9 cellular contexts compared by ENCODE assay signal in the genomic region with DNA sequence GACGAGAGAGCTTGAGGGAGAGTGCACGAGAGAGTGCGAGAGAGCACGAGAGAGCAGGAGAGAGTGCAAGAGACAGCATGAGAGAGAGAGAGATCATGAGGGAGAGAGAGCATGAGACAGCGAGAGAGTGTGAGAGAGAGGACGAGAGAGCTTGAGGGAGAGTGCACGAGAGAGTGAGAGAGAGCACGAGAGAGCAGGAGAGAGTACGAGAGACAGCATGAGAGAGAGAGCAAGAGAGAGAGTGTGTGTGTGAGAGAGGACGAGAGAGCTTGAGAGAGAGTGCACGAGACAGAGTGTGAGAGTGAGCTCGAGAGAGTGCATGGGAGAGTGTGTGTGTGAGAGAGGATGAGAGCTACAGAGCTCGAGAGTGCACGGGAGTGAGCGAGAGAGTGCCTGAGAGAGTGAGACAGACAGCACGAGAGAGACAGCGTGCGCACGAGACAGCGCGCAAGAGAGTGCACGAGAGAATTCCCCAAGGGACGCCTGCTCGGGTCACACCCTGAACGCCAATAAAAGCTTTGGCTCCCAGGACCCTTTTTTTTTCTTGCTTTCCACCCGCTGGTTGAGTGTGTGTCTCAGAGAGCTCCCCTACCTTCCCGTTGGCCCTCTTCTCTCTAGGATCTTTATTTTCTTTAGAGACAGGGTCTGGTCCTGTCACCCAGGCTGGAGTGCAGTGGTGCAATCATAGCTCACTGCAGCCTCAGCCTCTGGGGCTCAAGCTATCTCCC. TPM values are rescaled to one million over a fixed set of nuclear protein-coding genes. Genes with fewer than 3 reads are reported as not detected.
A peak's percentile ranks its signal among the peaks of the same experiment; 100 is the strongest.
DNase-seq lines count a peak whose midpoint lies in the region; ATAC-seq, FAIRE-seq and TF ChIP-seq lines count a peak whose summit lies in the region.
"Had no signal": no experiment of that assay in that cellular context is flagged by ENCODE, and none has a peak within 500 bp of the region (broad histone marks: within the 10 kb centered on the region; RNA-seq: fewer than 3 reads in every experiment).

No MANE protein-coding gene starts in this region.

- H3K4me3 ChIP-seq in LNCaP clone FGC (ENCODE audit: low read depth, low read length) (peak overlapping the region; percentile 16; the same call in 1 of the 2 replicates), neural progenitor cell (peak overlapping the region; percentile 54)
- H3K4me3 ChIP-seq: prostate gland had no signal

- no peaks in the 10 kb centered on the region for H3K79me2 ChIP-seq in neural progenitor cell (ENCODE audit: low read depth)

- H2AFZ ChIP-seq in neural progenitor cell (replicated peaks) = peak overlapping the region; percentile 95

- ATAC-seq in GM21737 (IDR thresholded peaks at IDR 0.05; ENCODE audit: unreplicated experiment) (no peak), GM21390 (IDR thresholded peaks at IDR 0.05; ENCODE audit: unreplicated experiment) (no peak), HG02759 (IDR thresholded peaks at IDR 0.05; ENCODE audit: unreplicated experiment) (no peak)

- H4K20me1 ChIP-seq in neural progenitor cell (ENCODE audit: low read depth) = peaks cover 22% of the 10 kb centered on the region

- H3K4me1 ChIP-seq in neural progenitor cell = peaks cover 15% of the 10 kb centered on the region
- H3K4me1 ChIP-seq: prostate gland had no signal

- H3K4me3 Mint-ChIP-seq in chondrocyte (ENCODE audit: unreplicated experiment) (peak overlapping the region; percentile 67), neural progenitor cell (peak overlapping the region; percentile 47)

- peak; percentile 97 for FAIRE-seq in GM12891 (lab: Jason Lieb, UNC)

- peak; percentile 94 for TF ChIP-seq POLR2A in GM12891 (IDR thresholded peaks at IDR 0.05; ENCODE audit: low read depth, low read length)

- H3K9ac ChIP-seq in neural progenitor cell = no peak overlapping the region

- peak overlapping the region; percentile 95 for H3K4me2 ChIP-seq in neural progenitor cell

- TF ChIP-seq CTCF in LNCaP clone FGC (IDR thresholded peaks at IDR 0.05; ENCODE audit: control insufficient read depth, extremely low read depth, insufficient read depth) (no peak), chondrocyte (IDR thresholded peaks at IDR 0.05) (no peak), neural progenitor cell (IDR thresholded peaks at IDR 0.05) (no peak)

- H3K36me3 Mint-ChIP-seq in chondrocyte (ENCODE audit: low read depth) (peaks cover 2% of the 10 kb centered on the region), neural progenitor cell (no peaks in the 10 kb centered on the region)

- DNase-seq in GM12891 (ENCODE audit: insufficient read length, low spot score) (no peak), LNCaP clone FGC (ENCODE audit: low read depth) (no peak), chondrocyte (ENCODE audit: low spot score) (no peak), neural progenitor cell (ENCODE audit: low spot score) (peak; percentile 43), SIG-M5 treated with dmso at 0.1 percent for 504 hours (lab: John Stamatoyannopoulos, UW; ENCODE audit: unreplicated experiment) (no peak)

- H3K36me3 ChIP-seq in neural progenitor cell = no peaks in the 10 kb centered on the region
- H3K36me3 ChIP-seq: prostate gland had no signal

- H3K27ac ChIP-seq in neural progenitor cell = no peak overlapping the region
- H3K27ac ChIP-seq: prostate gland had no signal

- peaks cover 43% of the 10 kb centered on the region for H3K4me1 Mint-ChIP-seq in chondrocyte (ENCODE audit: low read depth)
- H3K4me1 Mint-ChIP-seq in neural progenitor cell = peaks cover 11% of the 10 kb centered on the region

- H3K27ac Mint-ChIP-seq in chondrocyte (ENCODE audit: unreplicated experiment) = peak overlapping the region; percentile 19
- no peak overlapping the region for H3K27ac Mint-ChIP-seq in neural progenitor cell

- H3K27me3 Mint-ChIP-seq in chondrocyte (ENCODE audit: low read depth) (peaks cover 53% of the 10 kb centered on the region), neural progenitor cell (ENCODE audit: insufficient read depth, low read depth) (peaks cover 60% of the 10 kb centered on the region)

- H3K9me3 Mint-ChIP-seq in chondrocyte (ENCODE audit: low read depth) = no peaks in the 10 kb centered on the region
- H3K9me3 Mint-ChIP-seq in neural progenitor cell = no peaks in the 10 kb centered on the region

- peaks cover 14% of the 10 kb centered on the region for H3F3A ChIP-seq in neural progenitor cell (ENCODE audit: low read depth)

- H3K9me3 ChIP-seq in neural progenitor cell (ENCODE audit: low read depth) = no peaks in the 10 kb centered on the region
- H3K9me3 ChIP-seq: prostate gland had no signal

- H3K27me3 ChIP-seq in neural progenitor cell = peaks cover 80% of the 10 kb centered on the region

TF ChIP-seq in GM12891, 5 proteins besides CTCF, POLR2A, EP300 and RAD21:
- TF ChIP-seq SPI1 (IDR thresholded peaks at IDR 0.05; ENCODE audit: low read depth, low read length) (no peak), POU2F2 (IDR thresholded peaks at IDR 0.05; ENCODE audit: low read depth, low read length) (peak; percentile 21; the same call in 1 of the 2 replicates), TAF1 (IDR thresholded peaks at IDR 0.05; ENCODE audit: low read depth, low read length) (peak; percentile 29; the same call in 1 of the 2 replicates), POLR2AphosphoS5 (IDR thresholded peaks at IDR 0.05; ENCODE audit: low read depth, low read length) (peak; percentile 94), PAX5 (IDR thresholded peaks at IDR 0.05; ENCODE audit: insufficient read depth, low read length, severe bottlenecking) (no peak)
TF ChIP-seq in GM12891: peak in this region for 3.

RNA-seq across cellular contexts. Expression of gene CD70, which starts 3.7 kb away (rescaled TPM):
- polyA plus RNA-seq in GM12891 (2012; ENCODE audit: low read depth, missing spikeins) = 243 TPM
- total RNA-seq in chondrocyte = 3.3 to 8.1 TPM (median 3.9 TPM) in 3 replicates
- 1.2 TPM in 1 of 2 replicates, not detected in the other for total RNA-seq in neural progenitor cell (ENCODE audit: low replicate concordance)
- total RNA-seq: prostate gland had no signal

RNA-seq across cellular contexts. Expression of gene TNFSF9, which starts 56.4 kb away (rescaled TPM):
- 64.1 TPM for polyA plus RNA-seq in GM12891 (2012; ENCODE audit: low read depth, missing spikeins)
- total RNA-seq in chondrocyte (5.9 to 6.9 TPM (median 6.7 TPM) in 3 replicates), neural progenitor cell (ENCODE audit: low replicate concordance) (0.28 and 1.7 TPM in 2 replicates)
